ENCODE assay signal across 11 cellular contexts in genomic region chr11:128324531-128325141, GRCh38.
A peak's percentile ranks its signal among the peaks of the same experiment; 100 is the strongest.
DNase-seq lines count a peak whose midpoint lies in the region; ATAC-seq and TF ChIP-seq lines count a peak whose summit lies in the region.
"Had no signal": no experiment of that assay in that cellular context is flagged by ENCODE, and none has a peak within 500 bp of the region (broad histone marks: within the 10 kb centered on the region; RNA-seq: fewer than 3 reads in every experiment).

No MANE protein-coding gene starts in this region.

- peaks cover 5% of the 10 kb centered on the region for H3K4me1 ChIP-seq in mucosa of descending colon (ENCODE audit: low read depth)

- intact Hi-C loops in mucosa of descending colon (cut with DNase I, micrococcal nuclease) = no loop called here

- peak; percentile 79 for ATAC-seq in mucosa of descending colon
- no peak for ATAC-seq in GM19351 (IDR thresholded peaks at IDR 0.05; ENCODE audit: unreplicated experiment)
- no peak for ATAC-seq in HG03432 (IDR thresholded peaks at IDR 0.05; ENCODE audit: unreplicated experiment)
- ATAC-seq: gastrocnemius medialis had no signal

- no peak overlapping the region for H3K4me3 ChIP-seq in mucosa of descending colon
- H3K4me3 ChIP-seq: gastrocnemius medialis had no signal

- peaks cover 13% of the 10 kb centered on the region for H3K36me3 Mint-ChIP-seq in activated T-cell treated with anti-CD3 and anti-CD28 coated beads, Interleukin-2, amount 50 U/mL, for 24 hours (ENCODE audit: low read depth)

- H3K27me3 Mint-ChIP-seq in activated T-cell treated with anti-CD3 and anti-CD28 coated beads, Interleukin-2, amount 50 U/mL, for 24 hours = no peaks in the 10 kb centered on the region

- in situ Hi-C loops in KBM-7 (cut with MboI; ENCODE audit: low pct_unique_long_range_greater_than_20kb, low sequenced_read_pairs) = no loop called here

- H3K4me1 Mint-ChIP-seq in activated T-cell treated with anti-CD3 and anti-CD28 coated beads, Interleukin-2, amount 50 U/mL, for 24 hours (ENCODE audit: low read depth) = peaks cover 90% of the 10 kb centered on the region

- H3K36me3 ChIP-seq in mucosa of descending colon (ENCODE audit: low read depth) = no peaks in the 10 kb centered on the region
- H3K36me3 ChIP-seq: gastrocnemius medialis had no signal

- H3K27ac Mint-ChIP-seq in activated T-cell treated with anti-CD3 and anti-CD28 coated beads, Interleukin-2, amount 50 U/mL, for 24 hours = peak overlapping the region; percentile 98

- no peaks in the 10 kb centered on the region for H3K9me3 ChIP-seq in mucosa of descending colon
- H3K9me3 ChIP-seq: gastrocnemius medialis had no signal

- H3K4me3 Mint-ChIP-seq in activated T-cell treated with anti-CD3 and anti-CD28 coated beads, Interleukin-2, amount 50 U/mL, for 24 hours = peak overlapping the region; percentile 55
- H3K4me3 Mint-ChIP-seq: neural crest cell had no signal

- DNase-seq in T-helper 1 cell (peak; percentile 50 to 95 (median 67)), mucosa of descending colon (peak; percentile 34 to 55 (median 38)), KBM-7 (no peak), NCI-H226 (no peak)
- peak; percentile 83 for DNase-seq in activated T-cell treated with anti-CD3 and anti-CD28 coated beads, Interleukin-2, amount 50 U/mL, for 24 hours
- DNase-seq in stimulated activated CD8-positive, alpha-beta memory T cell treated with anti-CD3 and anti-CD28 coated beads, Interleukin-7, amount 100 ng/mL, for 4 hours (ENCODE audit: low read depth in 2 of 2) = peak; percentile 72 to 82
- DNase-seq: amniotic stem cell had no signal

- no peak for TF ChIP-seq CTCF in mucosa of descending colon (IDR thresholded peaks at IDR 0.05)

- H3K9me3 Mint-ChIP-seq in activated T-cell treated with anti-CD3 and anti-CD28 coated beads, Interleukin-2, amount 50 U/mL, for 24 hours = peaks cover 6% of the 10 kb centered on the region

Comparison
In these comparisons a context has a peak if more than half of its experiments do, and no peak if none do; other contexts are left out.
1. DNase-seq: peak in T-helper 1 cell (5 of 5), activated T-cell treated with anti-CD3 and anti-CD28 coated beads, Interleukin-2, amount 50 U/mL, for 24 hours (single experiment), mucosa of descending colon (3 of 3) and stimulated activated CD8-positive, alpha-beta memory T cell treated with anti-CD3 and anti-CD28 coated beads, Interleukin-7, amount 100 ng/mL, for 4 hours (2 of 2); none in KBM-7 (single experiment) and NCI-H226 (single experiment).